Comparison of ENCODE assay signal across 12 cellular contexts in genomic region chr4:76801621-76802545, GRCh38.
A peak's percentile ranks its signal among the peaks of the same experiment; 100 is the strongest.
DNase-seq lines count a peak whose midpoint lies in the region; ATAC-seq and TF ChIP-seq lines count a peak whose summit lies in the region.
"Had no signal": no experiment of that assay in that cellular context is flagged by ENCODE, and none has a peak within 500 bp of the region (broad histone marks: within the 10 kb centered on the region; RNA-seq: fewer than 3 reads in every experiment).

No MANE protein-coding gene starts in this region.

- H3K9ac ChIP-seq in endodermal cell (ENCODE audit: extremely low read depth, low read length, poor library complexity, severe bottlenecking): peak overlapping the region; percentile 50
- H3K9ac ChIP-seq: parathyroid adenoma had no signal

- H3K4me3 ChIP-seq in HFF-Myc (replicated peaks; ENCODE audit: low read depth, low read length) (peak overlapping the region; percentile 12; the same call in 1 of the 2 replicates), endodermal cell (ENCODE audit: low read length) (peak overlapping the region; percentile 60)

- H3K36me3 ChIP-seq in endodermal cell (ENCODE audit: control insufficient read depth, insufficient read depth, low read length): no peaks in the 10 kb centered on the region

- peak; percentile 36 for ATAC-seq in stimulated activated effector memory CD8-positive, alpha-beta T cell treated with anti-CD3 and anti-CD28 coated beads, Interleukin-12 subunit alpha, Interleukin-12 subunit beta, amount 100 ng/mL, for 72 hours
- ATAC-seq in GM21619 (IDR thresholded peaks at IDR 0.05; ENCODE audit: unreplicated experiment) (no peak), HG03139 (IDR thresholded peaks at IDR 0.05; ENCODE audit: unreplicated experiment) (no peak)

- H3K4me1 Mint-ChIP-seq in endodermal cell: peaks cover 28% of the 10 kb centered on the region
- no peaks in the 10 kb centered on the region for H3K4me1 Mint-ChIP-seq in stimulated activated effector memory CD8-positive, alpha-beta T cell treated with anti-CD3 and anti-CD28 coated beads, Interleukin-12 subunit alpha, Interleukin-12 subunit beta, amount 100 ng/mL, for 72 hours

- H3K27me3 ChIP-seq in endodermal cell (ENCODE audit: control insufficient read depth, insufficient read depth, low read length, poor library complexity, severe bottlenecking): no peaks in the 10 kb centered on the region

- peaks cover 6% of the 10 kb centered on the region for H3K4me1 ChIP-seq in endodermal cell (ENCODE audit: control insufficient read depth, insufficient read depth, low read length)
- H3K4me1 ChIP-seq: parathyroid adenoma had no signal

- H3K9me3 Mint-ChIP-seq in endodermal cell: peaks cover 7% of the 10 kb centered on the region
- H3K9me3 Mint-ChIP-seq in stimulated activated effector memory CD8-positive, alpha-beta T cell treated with anti-CD3 and anti-CD28 coated beads, Interleukin-12 subunit alpha, Interleukin-12 subunit beta, amount 100 ng/mL, for 72 hours: peaks cover 1% of the 10 kb centered on the region

- peaks cover 11% of the 10 kb centered on the region for H3K27me3 Mint-ChIP-seq in endodermal cell (ENCODE audit: insufficient read depth)

- H3K4me3 Mint-ChIP-seq in endodermal cell: peak overlapping the region; percentile 56
- H3K4me3 Mint-ChIP-seq in stimulated activated effector memory CD8-positive, alpha-beta T cell treated with anti-CD3 and anti-CD28 coated beads, Interleukin-12 subunit alpha, Interleukin-12 subunit beta, amount 100 ng/mL, for 72 hours: no peak overlapping the region
- H3K4me3 Mint-ChIP-seq: activated T-cell treated with anti-CD3 and anti-CD28 coated beads, Interleukin-2, amount 50 U/mL, for 24 hours had no signal

- H3K9me3 ChIP-seq in endodermal cell (ENCODE audit: control insufficient read depth, low read length): peaks cover 12% of the 10 kb centered on the region

- TF ChIP-seq CTCF in HFF-Myc (IDR thresholded peaks at IDR 0.05; ENCODE audit: low read depth, low read length, missing control alignments) (no peak), endodermal cell (conservative IDR thresholded peaks at IDR 0.05) (peak; percentile 25)

- DNase-seq in HFF-Myc (ENCODE audit: extremely low read depth, low read depth) (no peak), endodermal cell (peak; percentile 85), left kidney (ENCODE audit: low read depth, low spot score) (peak; percentile 83), hepatic stellate cell (ENCODE audit: low spot score) (no peak)
- DNase-seq in stimulated activated effector memory CD8-positive, alpha-beta T cell treated with anti-CD3 and anti-CD28 coated beads, Interleukin-12 subunit alpha, Interleukin-12 subunit beta, amount 100 ng/mL, for 72 hours (ENCODE audit: low spot score in 2 of 2): no peak
- no peak for DNase-seq in stimulated activated CD4-positive, alpha-beta T cell treated with anti-CD3 and anti-CD28 coated beads, Interleukin-4, amount 100 ng/mL, for 24 hours
- DNase-seq: activated T-cell treated with anti-CD3 and anti-CD28 coated beads, Interleukin-2, amount 50 U/mL, for 24 hours; NCI-H1694 treated with DMSO at 0.1 percent for 48 hours; OCI-M1 had no signal

- no peaks in the 10 kb centered on the region for H3K36me3 Mint-ChIP-seq in endodermal cell (ENCODE audit: low read depth)
- no peaks in the 10 kb centered on the region for H3K36me3 Mint-ChIP-seq in stimulated activated effector memory CD8-positive, alpha-beta T cell treated with anti-CD3 and anti-CD28 coated beads, Interleukin-12 subunit alpha, Interleukin-12 subunit beta, amount 100 ng/mL, for 72 hours

- peak overlapping the region; percentile 87 for H3K27ac Mint-ChIP-seq in endodermal cell
- no peak overlapping the region for H3K27ac Mint-ChIP-seq in stimulated activated effector memory CD8-positive, alpha-beta T cell treated with anti-CD3 and anti-CD28 coated beads, Interleukin-12 subunit alpha, Interleukin-12 subunit beta, amount 100 ng/mL, for 72 hours
- H3K27ac Mint-ChIP-seq: activated T-cell treated with anti-CD3 and anti-CD28 coated beads, Interleukin-2, amount 50 U/mL, for 24 hours had no signal

- 26 to 52% methylated on average over 40 to 50 of the region's 50 CpGs for WGBS in endodermal cell (ENCODE audit: insufficient coverage in 1 of 2, insufficient read length in 1 of 2), 2 experiments

- peak overlapping the region; percentile 71 for H3K27ac ChIP-seq in endodermal cell (ENCODE audit: low read depth, low read length)
- H3K27ac ChIP-seq: parathyroid adenoma had no signal

Comparison
In these comparisons a context has a peak if more than half of its experiments do, and no peak if none do; other contexts are left out.
1. DNase-seq: peak in endodermal cell (single experiment) and left kidney (single experiment); none in HFF-Myc (single experiment), stimulated activated effector memory CD8-positive, alpha-beta T cell treated with anti-CD3 and anti-CD28 coated beads, Interleukin-12 subunit alpha, Interleukin-12 subunit beta, amount 100 ng/mL, for 72 hours (0 of 2), hepatic stellate cell (single experiment) and stimulated activated CD4-positive, alpha-beta T cell treated with anti-CD3 and anti-CD28 coated beads, Interleukin-4, amount 100 ng/mL, for 24 hours (single experiment).